In genomic region chr21:45152265-45152746, GRCh38 we compare ENCODE assay signal across 8 cellular contexts.
DNase-seq lines count a peak whose midpoint lies in the region; ATAC-seq and TF ChIP-seq lines count a peak whose summit lies in the region.

No MANE protein-coding gene starts in this region.

- no peaks in the 10 kb centered on the region for H3K9me3 Mint-ChIP-seq in T-cell
- H3K9me3 Mint-ChIP-seq in activated naive CD8-positive, alpha-beta T cell treated with anti-CD3 and anti-CD28 coated beads, Interleukin-2, amount 10 ng/mL, durations not matched to agents 7 days and 5 days = peaks cover 3% of the 10 kb centered on the region

- H3K9me3 ChIP-seq in lower lobe of right lung = no peaks in the 10 kb centered on the region

- peaks cover 16% of the 10 kb centered on the region for H3K36me3 Mint-ChIP-seq in T-cell
- H3K36me3 Mint-ChIP-seq in activated naive CD8-positive, alpha-beta T cell treated with anti-CD3 and anti-CD28 coated beads, Interleukin-2, amount 10 ng/mL, durations not matched to agents 7 days and 5 days = peaks cover 9% of the 10 kb centered on the region

- intact Hi-C loops in lower lobe of right lung (cut with DNase I) = no loop called here

- no peak for TF ChIP-seq POLR2A in GM18505 (IDR thresholded peaks at IDR 0.05; ENCODE audit: borderline replicate concordance, extremely low read depth, insufficient read depth, insufficient read length)

- H3K4me1 Mint-ChIP-seq in T-cell = peaks cover 44 to 50% (median 45%) of the 10 kb centered on the region in 3 donors
- H3K4me1 Mint-ChIP-seq in activated naive CD8-positive, alpha-beta T cell treated with anti-CD3 and anti-CD28 coated beads, Interleukin-2, amount 10 ng/mL, durations not matched to agents 7 days and 5 days = peaks cover 35% of the 10 kb centered on the region

- peaks cover 21% of the 10 kb centered on the region for H3K4me1 ChIP-seq in lower lobe of right lung

- peaks cover 11% of the 10 kb centered on the region for H3K36me3 ChIP-seq in lower lobe of right lung

- CTCF ChIA-PET in T-cell (lab: Charles Lee) = interaction anchor here (0.7 to 1.5 kb wide), 6 partner anchors 11 to 813 kb away, joined by 3 to 4 read pairs (median 3); partner anchors contain the start of genes POFUT2 (in 2 of the 2) and CFAP410 (in 1 of the 2)

- peak; percentile 37 to 80 (median 64) for DNase-seq in T-cell
- peak; percentile 77 for DNase-seq in activated naive CD8-positive, alpha-beta T cell treated with anti-CD3 and anti-CD28 coated beads, Interleukin-2, amount 10 ng/mL, durations not matched to agents 7 days and 5 days
- DNase-seq in lower lobe of right lung = peak; percentile 77
- DNase-seq in stimulated activated CD8-positive, alpha-beta memory T cell treated with anti-CD3 and anti-CD28 coated beads, Interleukin-15, amount 100 ng/mL, for 24 hours (ENCODE audit: low read depth) = peak; percentile 38
- no peak for DNase-seq in NCI-H128 (lab: John Stamatoyannopoulos, UW; ENCODE audit: unreplicated experiment)
- no peak for DNase-seq in middle frontal gyrus (ENCODE audit: extremely low spot score, low spot score)

- no peaks in the 10 kb centered on the region for H3K27me3 Mint-ChIP-seq in T-cell
- no peaks in the 10 kb centered on the region for H3K27me3 Mint-ChIP-seq in activated naive CD8-positive, alpha-beta T cell treated with anti-CD3 and anti-CD28 coated beads, Interleukin-2, amount 10 ng/mL, durations not matched to agents 7 days and 5 days

- no peak overlapping the region for H3K27ac ChIP-seq in lower lobe of right lung

- H3K27me3 ChIP-seq in lower lobe of right lung (ENCODE audit: low read depth) = no peaks in the 10 kb centered on the region

- peak overlapping the region; percentile 49 to 63 (median 54) for H3K4me3 Mint-ChIP-seq in T-cell
- H3K4me3 Mint-ChIP-seq in activated naive CD8-positive, alpha-beta T cell treated with anti-CD3 and anti-CD28 coated beads, Interleukin-2, amount 10 ng/mL, durations not matched to agents 7 days and 5 days = peak overlapping the region; percentile 57

- peak; percentile 34 for TF ChIP-seq CTCF in lower lobe of right lung (IDR thresholded peaks at IDR 0.05)

- ATAC-seq in GM18505 (IDR thresholded peaks at IDR 0.05; ENCODE audit: unreplicated experiment) = peak; percentile 56
- ATAC-seq in T-cell (replicated peaks in 1 of 4) = peak; percentile 85 to 91 (median 88)
- ATAC-seq in activated naive CD8-positive, alpha-beta T cell treated with anti-CD3 and anti-CD28 coated beads, Interleukin-2, amount 10 ng/mL, durations not matched to agents 7 days and 5 days (ENCODE audit: low read depth) = peak; percentile 99
- ATAC-seq in lower lobe of right lung = peak; percentile 74 to 76
- no peak for ATAC-seq in GM18868 (IDR thresholded peaks at IDR 0.05; ENCODE audit: unreplicated experiment)

- H3K27ac Mint-ChIP-seq in T-cell = peak overlapping the region; percentile 83 to 87
- peak overlapping the region; percentile 80 for H3K27ac Mint-ChIP-seq in activated naive CD8-positive, alpha-beta T cell treated with anti-CD3 and anti-CD28 coated beads, Interleukin-2, amount 10 ng/mL, durations not matched to agents 7 days and 5 days

- H3K4me3 ChIP-seq in lower lobe of right lung = no peak overlapping the region

- POLR2A ChIA-PET in T-cell (lab: Charles Lee) = interaction anchor here in 1 of 2 donors (0.7 kb wide), 1 partner anchor 56 kb away, joined by 4 read pairs; no protein-coding TSS in a partner anchor
- POLR2A ChIA-PET in activated naive CD8-positive, alpha-beta T cell treated with anti-CD3 and anti-CD28 coated beads, Interleukin-2, amount 10 ng/mL, durations not matched to agents 7 days and 5 days (lab: Charles Lee) = interaction anchor here (0.5 to 1.5 kb wide), 6 partner anchors 14 to 212 kb away, joined by 3 to 4 read pairs (median 3); partner anchors contain the start of gene POFUT2

Comparison
In these comparisons a context has a peak if more than half of its experiments do, and no peak if none do; other contexts are left out.
1. DNase-seq: peak in T-cell (34 of 34), activated naive CD8-positive, alpha-beta T cell treated with anti-CD3 and anti-CD28 coated beads, Interleukin-2, amount 10 ng/mL, durations not matched to agents 7 days and 5 days (single experiment), lower lobe of right lung (single experiment) and stimulated activated CD8-positive, alpha-beta memory T cell treated with anti-CD3 and anti-CD28 coated beads, Interleukin-15, amount 100 ng/mL, for 24 hours (single experiment); none in NCI-H128 (single experiment) and middle frontal gyrus (single experiment).